In the genomic region with DNA sequence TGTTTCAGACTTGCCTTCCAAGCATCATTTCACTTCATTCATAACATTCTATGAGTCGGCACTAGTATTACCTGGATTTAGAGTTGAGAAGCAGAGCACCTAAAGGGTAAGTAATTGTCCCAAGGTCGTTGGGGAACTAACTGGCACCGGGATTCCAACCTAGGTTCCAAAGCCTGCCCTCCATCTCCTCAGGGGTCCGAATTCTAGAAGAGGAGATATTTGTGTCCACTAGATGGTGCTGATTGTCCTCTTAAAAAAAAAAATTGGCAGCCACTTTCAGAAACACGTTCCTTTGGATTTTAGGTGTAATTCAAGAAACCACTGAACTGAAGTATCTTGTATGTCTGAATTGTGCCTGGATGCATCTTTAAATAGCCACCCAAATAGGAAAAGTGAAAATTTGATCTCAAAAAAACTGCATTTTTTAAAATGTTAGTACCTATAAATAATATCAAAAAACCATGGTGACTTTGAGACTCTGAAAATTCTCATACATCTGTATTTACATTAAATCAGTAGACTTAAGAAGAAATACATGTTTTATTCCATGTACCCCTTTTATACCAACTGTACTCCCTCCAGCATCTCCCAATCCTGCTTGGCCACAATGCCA, we compare ENCODE assay signal across 8 cellular contexts. TPM values are rescaled to one million over a fixed set of nuclear protein-coding genes. Genes with fewer than 3 reads are reported as not detected.
DNase-seq lines count a peak whose midpoint lies in the region; ATAC-seq, FAIRE-seq and TF ChIP-seq lines count a peak whose summit lies in the region.

No MANE protein-coding gene starts in this region.

- H3K4me1 ChIP-seq in A549 (peaks cover 15% of the 10 kb centered on the region; the same call in 2 of the 3 replicates), smooth muscle cell (ENCODE audit: low read depth) (peaks cover 14% of the 10 kb centered on the region)

- FAIRE-seq in A549 (lab: Jason Lieb, UNC), result no peak

- H3K36me3 ChIP-seq in smooth muscle cell (ENCODE audit: low read depth), result no peaks in the 10 kb centered on the region

- H3K79me2 ChIP-seq in smooth muscle cell (ENCODE audit: low read depth), result peaks cover 4% of the 10 kb centered on the region

- no peaks in the 10 kb centered on the region for H3K27me3 Mint-ChIP-seq in T-helper 17 cell

- POLR2A ChIA-PET in A549 (lab: Yijun Ruan, JAX) (no interaction called here), GM10248 (lab: Yijun Ruan, JAX) (no interaction called here)

- peak; percentile 61 to 69 for TF ChIP-seq RAD21 in A549 (conservative IDR thresholded peaks at IDR 0.05 in 1 of 2, IDR thresholded peaks at IDR 0.05 in 1 of 2)

- H3F3A ChIP-seq in smooth muscle cell (ENCODE audit: low read depth), result peaks cover 9% of the 10 kb centered on the region

- no peaks in the 10 kb centered on the region for H4K20me1 ChIP-seq in smooth muscle cell (ENCODE audit: low read depth)

- H3K4me3 ChIP-seq in A549, result no peak overlapping the region
- H3K4me3 ChIP-seq in smooth muscle cell, result no peak overlapping the region

- H3K27ac ChIP-seq in A549, result no peak overlapping the region
- H3K27ac ChIP-seq in smooth muscle cell (ENCODE audit: low read depth), result no peak overlapping the region

- peaks cover under 1% of the 10 kb centered on the region; the same call in 1 of the 3 replicates for H3K9me3 ChIP-seq in A549
- H3K9me3 ChIP-seq in T-helper 17 cell (ENCODE audit: control insufficient read depth, low read length, poor library complexity, severe bottlenecking), result no peaks in the 10 kb centered on the region
- H3K9me3 ChIP-seq in smooth muscle cell (replicated peaks; ENCODE audit: low read depth), result no peaks in the 10 kb centered on the region

- 3% methylated on average over 5 of the region's 5 CpGs for WGBS in A549 (ENCODE audit: missing lambda C conversion rate)
- 13% methylated on average over 5 of the region's 5 CpGs for WGBS in smooth muscle cell (ENCODE audit: low lambda C conversion rate)

- H2AFZ ChIP-seq in smooth muscle cell (ENCODE audit: low read depth), result no peak overlapping the region

- ATAC-seq in A549, result no peak
- ATAC-seq in T-helper 17 cell, result no peak
- no peak for ATAC-seq in GM19455 (IDR thresholded peaks at IDR 0.05; ENCODE audit: unreplicated experiment)
- no peak for ATAC-seq in HG03432 (IDR thresholded peaks at IDR 0.05; ENCODE audit: unreplicated experiment)

- peak overlapping the region; percentile 39 for H3K27ac Mint-ChIP-seq in T-helper 17 cell

- TF ChIP-seq CTCF in A549 (IDR thresholded peaks at IDR 0.05) (peak; percentile 63), GM10248 (IDR thresholded peaks at IDR 0.05; ENCODE audit: control extremely low read depth, extremely low read depth, low read depth, missing control alignments) (peak; percentile 54), smooth muscle cell (IDR thresholded peaks at IDR 0.05; ENCODE audit: borderline replicate concordance, insufficient read depth, poor library complexity, severe bottlenecking) (peak; percentile 66)

- H3K4me3 Mint-ChIP-seq in T-helper 17 cell, result no peak overlapping the region

- CTCF ChIA-PET in A549 (lab: Yijun Ruan, JAX), result interaction anchor here (0.9 to 1.6 kb wide), 6 partner anchors 11 to 488 kb away, joined by 3 to 15 read pairs (median 4); no protein-coding TSS in a partner anchor
- CTCF ChIA-PET in GM10248 (lab: Yijun Ruan, JAX), result interaction anchor here (0.6 to 4.3 kb wide), 9 partner anchors 8 to 996 kb away, joined by 3 to 41 read pairs (median 3); a partner anchor contains a TSS

- no peak overlapping the region for H3K9ac ChIP-seq in smooth muscle cell (ENCODE audit: low read depth)

- H3K4me1 Mint-ChIP-seq in T-helper 17 cell, result peaks cover 31% of the 10 kb centered on the region

- H3K27me3 ChIP-seq in smooth muscle cell (ENCODE audit: low read depth), result no peaks in the 10 kb centered on the region

- TF ChIP-seq POLR2A in A549 (IDR thresholded peaks at IDR 0.05; ENCODE audit: low read length), result no peak

- no peak overlapping the region for H3K4me2 ChIP-seq in A549
- H3K4me2 ChIP-seq in smooth muscle cell, result no peak overlapping the region

- TF ChIP-seq EP300 in A549 (IDR thresholded peaks at IDR 0.05), result no peak

- DNase-seq in A549 (ENCODE audit: low read depth in 1 of 2, low spot score in 1 of 2), result peak; percentile 21 to 44
- DNase-seq in GM10248 (ENCODE audit: extremely low spot score), result peak; percentile 47
- DNase-seq in NCI-H146 (lab: John Stamatoyannopoulos, UW), result peak; percentile 41
- no peak for DNase-seq in T-helper 17 cell
- DNase-seq in germinal center (ENCODE audit: low spot score), result peak; percentile 29
- DNase-seq in smooth muscle cell (lab: John Stamatoyannopoulos, UW; ENCODE audit: unreplicated experiment), result no peak

- peaks cover 3% of the 10 kb centered on the region for H3K36me3 Mint-ChIP-seq in T-helper 17 cell (ENCODE audit: low read depth)

TF ChIP-seq in A549, 52 proteins besides CTCF, POLR2A, EP300 and RAD21:
- TF ChIP-seq FOXS1 (CRISPR knock-in tag; IDR thresholded peaks at IDR 0.05) (no peak), ZC3H11A (IDR thresholded peaks at IDR 0.05) (no peak), GATA3 (IDR thresholded peaks at IDR 0.05; ENCODE audit: borderline replicate concordance) (no peak), SMC3 (IDR thresholded peaks at IDR 0.05) (peak; percentile 53; the same call in 2 of the 3 replicates), FOSB (CRISPR knock-in tag; IDR thresholded peaks at IDR 0.05) (no peak)

RNA-seq across cellular contexts. Expression of a gene that starts 3.9 kb away (rescaled TPM):
- polyA plus RNA-seq in A549 (2011; rRNA removed) (0.82 and 0.93 TPM in 2 replicates), A549 (2017; fragmentation: RNase III; extraction: RNeasy Plus Mini Kit Qiagen cat#74134 plus additional on column Dnase treatment) (0.71 to 0.90 TPM (median 0.80 TPM) in 3 replicates), smooth muscle cell (0.43 and 0.59 TPM in 2 replicates)
- polyA plus RNA-seq in A549 (2012; cell fraction: cytosol; rRNA removed), result 0.15 and 0.18 TPM in 2 replicates
- polyA plus RNA-seq in A549 (2012; cell fraction: nucleus; rRNA removed), result 0.06 and 0.09 TPM in 2 replicates
- 0.10 and 0.12 TPM in 2 replicates for polyA minus RNA-seq in A549 (2011; rRNA and poly(A)+ RNA removed)
- total RNA-seq in T-helper 17 cell (1 to 10 TPM in 1 of 2 donors, under 1 TPM in 1; 0.67 to 1.7 TPM), smooth muscle cell (0.13 and 2.8 TPM in 2 replicates)

Comparison
In these comparisons a context has a peak if more than half of its experiments do, and no peak if none do; other contexts are left out.
1. DNase-seq: peak in A549 (2 of 2), GM10248 (single experiment), NCI-H146 (single experiment) and germinal center (single experiment); none in T-helper 17 cell (0 of 3) and smooth muscle cell (single experiment).
2. Peak in every context shown above with its lines, with median percentiles within 50 percentile points of each other: CTCF ChIP-seq.